18 cellular contexts compared by ENCODE assay signal in genomic region chr5:129973716-129974426, GRCh38.
A peak's percentile ranks its signal among the peaks of the same experiment; 100 is the strongest.
DNase-seq lines count a peak whose midpoint lies in the region; ATAC-seq and TF ChIP-seq lines count a peak whose summit lies in the region.
"Had no signal": no experiment of that assay in that cellular context is flagged by ENCODE, and none has a peak within 500 bp of the region (broad histone marks: within the 10 kb centered on the region; RNA-seq: fewer than 3 reads in every experiment).

No MANE protein-coding gene starts in this region.

- H3K79me1 ChIP-seq in IMR-90 (ENCODE audit: low read depth in 1 of 2, low read length in 2 of 2) = no peaks in the 10 kb centered on the region

- peak; percentile 7 for DNase-seq in ACHN
- peak; percentile 15 for DNase-seq in IMR-90
- peak; percentile 65 for DNase-seq in choroid plexus epithelial cell (ENCODE audit: low read depth)
- DNase-seq in kidney tubule cell (ENCODE audit: low spot score) = peak; percentile 17
- DNase-seq in retina = no peak
- DNase-seq in NCI-H2107 (lab: John Stamatoyannopoulos, UW) = no peak
- DNase-seq: activated CD4-positive, alpha-beta T cell treated with anti-CD3 and anti-CD28 coated beads for 1 hour; activated naive CD8-positive, alpha-beta T cell treated with anti-CD3 and anti-CD28 coated beads, Interleukin-2, amount 10 ng/mL, durations not matched to agents 7 days and 5 days; erythroblast; mammary epithelial cell; NCI-H2029 treated with DMSO at 0.1 percent for 48 hours; NCI-H510A; uterus had no signal

- H3K23ac ChIP-seq in IMR-90 (ENCODE audit: low read depth, low read length) = no peak overlapping the region

- no peaks in the 10 kb centered on the region for H3K4me1 ChIP-seq in IMR-90 (ENCODE audit: control insufficient read depth, insufficient read depth, low read length)
- H3K4me1 ChIP-seq: uterus had no signal

- no peak for TF ChIP-seq RAD21 in IMR-90 (IDR thresholded peaks at IDR 0.05; ENCODE audit: low read length)

- H3K4ac ChIP-seq in IMR-90 (ENCODE audit: low read depth, low read length) = no peak overlapping the region

- H4K91ac ChIP-seq in IMR-90 (ENCODE audit: insufficient read depth, low read depth, low read length) = no peak overlapping the region

- no peaks in the 10 kb centered on the region for H3K36me3 ChIP-seq in IMR-90 (ENCODE audit: control insufficient read depth, insufficient read depth, low read length)
- H3K36me3 ChIP-seq: uterus had no signal

- H2BK15ac ChIP-seq in IMR-90 (ENCODE audit: low read depth, low read length) = no peak overlapping the region

- H2BK20ac ChIP-seq in IMR-90 (ENCODE audit: low read depth, low read length) = no peak overlapping the region

- no peaks in the 10 kb centered on the region for H4K20me1 ChIP-seq in IMR-90 (ENCODE audit: insufficient read depth, low read length)

- H3K14ac ChIP-seq in IMR-90 (replicated peaks; ENCODE audit: low read depth, low read length) = no peak overlapping the region

- no peak for TF ChIP-seq CTCF in IMR-90 (conservative IDR thresholded peaks at IDR 0.05; ENCODE audit: low read depth, low read length)
- no peak for TF ChIP-seq CTCF in choroid plexus epithelial cell (conservative IDR thresholded peaks at IDR 0.05; ENCODE audit: low read depth, low read length)

- no peak overlapping the region for H2BK5ac ChIP-seq in IMR-90 (ENCODE audit: low read depth, low read length, poor library complexity, severe bottlenecking)

- H3K4me3 ChIP-seq in IMR-90 (ENCODE audit: insufficient read depth, low read depth, low read length) (no peak overlapping the region), choroid plexus epithelial cell (ENCODE audit: low read depth, low read length) (no peak overlapping the region)
- H3K4me3 ChIP-seq: uterus had no signal

- H3K18ac ChIP-seq in IMR-90 (ENCODE audit: low read depth, low read length) = no peak overlapping the region

- no peak overlapping the region for H2AK5ac ChIP-seq in IMR-90 (ENCODE audit: low read depth, low read length)

- in situ Hi-C loops in ACHN (cut with HindIII; ENCODE audit: low pct_ligation_motif_present, low pct_unique_long_range_greater_than_20kb, low sequenced_read_pairs) (no loop called here), IMR-90 (cut with MboI; ENCODE audit: low sequenced_read_pairs) (no loop called here)

- no peaks in the 10 kb centered on the region for H3K9me3 ChIP-seq in IMR-90 (ENCODE audit: control insufficient read depth, insufficient read depth, low read length)
- H3K9me3 ChIP-seq: uterus had no signal

- H3K27me3 ChIP-seq in IMR-90 (ENCODE audit: control insufficient read depth, insufficient read depth, low read length) = no peaks in the 10 kb centered on the region
- H3K27me3 ChIP-seq: uterus had no signal

- no peak for TF ChIP-seq POLR2A in IMR-90 (IDR thresholded peaks at IDR 0.05; ENCODE audit: low read depth, low read length)

- no peaks in the 10 kb centered on the region for H3K9me1 ChIP-seq in IMR-90 (ENCODE audit: insufficient read depth, low read length)

- CTCF ChIA-PET in IMR-90 (lab: Yijun Ruan, JAX) = no interaction called here

- no peak overlapping the region for H3K56ac ChIP-seq in IMR-90 (ENCODE audit: extremely low read depth, insufficient read depth, low read length)

- WGBS in IMR-90 (ENCODE audit: extremely low coverage in 2 of 2, insufficient read length in 1 of 2), 2 experiments = no CpG with 5 or more reads among the region's 2 CpGs

- intact Hi-C loops in IMR-90 (cut with micrococcal nuclease) = no loop called here

- no peak overlapping the region for H2AFZ ChIP-seq in IMR-90 (replicated peaks; ENCODE audit: low read length, poor library complexity)

- no TSS peak for BruUV-seq in IMR-90 (replicated peaks; lab: Mats Ljungman, UMichigan)

- no peak overlapping the region for H2BK120ac ChIP-seq in IMR-90 (ENCODE audit: low read depth, low read length)

- no peak overlapping the region for H3K9ac ChIP-seq in IMR-90 (ENCODE audit: low read depth, low read length)
- H3K9ac ChIP-seq: KMS-11 had no signal

- dilution Hi-C loops in IMR-90 (cut with HindIII; ENCODE audit: low sequenced_read_pairs, unreplicated experiment) = no loop called here

- no peak overlapping the region for H4K8ac ChIP-seq in IMR-90 (ENCODE audit: low read depth in 2 of 2, low read length in 2 of 2)

- H2AK9ac ChIP-seq in IMR-90 (replicated peaks; ENCODE audit: low read depth, low read length, poor library complexity) = no peak overlapping the region

- H3K4me2 ChIP-seq in IMR-90 (ENCODE audit: low read depth, low read length) = no peak overlapping the region
- H3K4me2 ChIP-seq: KMS-11 had no signal

- H4K5ac ChIP-seq in IMR-90 (ENCODE audit: low read depth, low read length) = no peak overlapping the region

- no peak overlapping the region for H3K27ac ChIP-seq in IMR-90 (ENCODE audit: insufficient read depth, low read length)
- H3K27ac ChIP-seq: KMS-11, uterus had no signal

- ATAC-seq in IMR-90 (ENCODE audit: low read depth) (peak; percentile 85), HG02852 (IDR thresholded peaks at IDR 0.05; ENCODE audit: unreplicated experiment) (no peak), HG03469 (IDR thresholded peaks at IDR 0.05; ENCODE audit: unreplicated experiment) (no peak)
- ATAC-seq: activated T-helper 17 cell treated with anti-CD3 and anti-CD28 coated beads, Interleukin-2, amount 50 U/mL, for 72 hours; natural killer cell treated with Interleukin-12 subunit alpha and Interleukin-12 subunit beta and Interleukin-15 and Interleukin-18, amount 100 ng/mL, for 72 hours had no signal

- POLR2A ChIA-PET in IMR-90 (lab: Charles Lee; ENCODE audit: unreplicated experiment) = interaction anchor here (0.5 kb wide), 1 partner anchor 1814 kb away, joined by 3 read pairs; no protein-coding TSS in a partner anchor

TF ChIP-seq in IMR-90, 13 proteins besides CTCF, POLR2A, EP300 and RAD21:
- TF ChIP-seq FOS (IDR thresholded peaks at IDR 0.05; ENCODE audit: low read depth, low read length) = no peak
- peak; percentile 19; the same call in 1 of the 2 replicates for TF ChIP-seq CEBPB (IDR thresholded peaks at IDR 0.05; ENCODE audit: low read depth, low read length)

Comparison
In these comparisons a context has a peak if more than half of its experiments do, and no peak if none do; other contexts are left out.
1. DNase-seq: peak in ACHN (single experiment), IMR-90 (single experiment), choroid plexus epithelial cell (single experiment) and kidney tubule cell (single experiment); none in retina (single experiment) and NCI-H2107 (single experiment).